10 cellular contexts compared by ENCODE assay signal in genomic region chr7:149144996-149145850, GRCh38. TPM values are rescaled to one million over a fixed set of nuclear protein-coding genes. Genes with fewer than 3 reads are reported as not detected.
DNase-seq lines count a peak whose midpoint lies in the region; ATAC-seq and TF ChIP-seq lines count a peak whose summit lies in the region.
"Had no signal": no experiment of that assay in that cellular context is flagged by ENCODE, and none has a peak within 500 bp of the region (broad histone marks: within the 10 kb centered on the region; RNA-seq: fewer than 3 reads in every experiment).

No MANE protein-coding gene starts in this region.

- no peaks in the 10 kb centered on the region for H3K9me2 ChIP-seq in PC-3 (replicated peaks; ENCODE audit: low read length)

- H3K27ac ChIP-seq in PC-3 (ENCODE audit: low read length) (peak overlapping the region; percentile 92), suprapubic skin (peak overlapping the region; percentile 95), brain microvascular endothelial cell (no peak overlapping the region)

- H3K9me3 ChIP-seq in PC-3 (ENCODE audit: low read length) (no peaks in the 10 kb centered on the region), suprapubic skin (no peaks in the 10 kb centered on the region)

- no peaks in the 10 kb centered on the region for H3K9me3 Mint-ChIP-seq in activated CD4-positive, alpha-beta T cell treated with anti-CD3 and anti-CD28 coated beads, Interleukin-2, amount 10 ng/mL, durations not matched to agents 7 days and 5 days

- TF ChIP-seq EP300 in suprapubic skin (IDR thresholded peaks at IDR 0.05): no peak

- H3K9ac ChIP-seq in PC-3 (ENCODE audit: low read length): peak overlapping the region; percentile 59

- H3K27ac Mint-ChIP-seq in activated CD4-positive, alpha-beta T cell treated with anti-CD3 and anti-CD28 coated beads, Interleukin-2, amount 10 ng/mL, durations not matched to agents 7 days and 5 days: peak overlapping the region; percentile 89

- H3K27me3 Mint-ChIP-seq in activated CD4-positive, alpha-beta T cell treated with anti-CD3 and anti-CD28 coated beads, Interleukin-2, amount 10 ng/mL, durations not matched to agents 7 days and 5 days: no peaks in the 10 kb centered on the region

- H3K36me3 ChIP-seq in PC-3 (ENCODE audit: low read depth, low read length): no peaks in the 10 kb centered on the region
- no peaks in the 10 kb centered on the region for H3K36me3 ChIP-seq in suprapubic skin
- H3K36me3 ChIP-seq in brain microvascular endothelial cell (replicated peaks): no peaks in the 10 kb centered on the region

- H4K20me1 ChIP-seq in PC-3 (ENCODE audit: low read length): no peaks in the 10 kb centered on the region

- no peak for DNase-seq in activated CD4-positive, alpha-beta T cell treated with anti-CD3 and anti-CD28 coated beads, Interleukin-2, amount 10 ng/mL, durations not matched to agents 7 days and 5 days
- no peak for DNase-seq in activated CD4-positive, alpha-beta T cell treated with anti-CD3 and anti-CD28 coated beads for 48 hours
- DNase-seq in PC-3 (peak; percentile 91), germinal center (ENCODE audit: low spot score) (peak; percentile 30), suprapubic skin (ENCODE audit: low spot score in 2 of 2) (no peak), brain microvascular endothelial cell (no peak)
- DNase-seq: NCI-H774, nucleus accumbens had no signal

- H3K4me3 ChIP-seq in PC-3 (ENCODE audit: low read length) (peak overlapping the region; percentile 62; the same call in 1 of the 2 replicates), suprapubic skin (no peak overlapping the region), brain microvascular endothelial cell (ENCODE audit: low read depth, low read length) (no peak overlapping the region)

- peaks cover 31% of the 10 kb centered on the region for H3K4me1 Mint-ChIP-seq in activated CD4-positive, alpha-beta T cell treated with anti-CD3 and anti-CD28 coated beads, Interleukin-2, amount 10 ng/mL, durations not matched to agents 7 days and 5 days

- H3K79me2 ChIP-seq in PC-3 (ENCODE audit: low read length): peaks cover 29% of the 10 kb centered on the region

- no peak overlapping the region for H2AFZ ChIP-seq in PC-3 (ENCODE audit: low read length)

- intact Hi-C loops in PC-3 (cut with micrococcal nuclease): loop anchor here (2.0 kb wide), 2 partner anchors 54 to 88 kb away; partner anchors contain the start of gene ZNF786

- H3F3A ChIP-seq in PC-3 (ENCODE audit: low read length, unreplicated experiment): peaks cover 13% of the 10 kb centered on the region

- peak overlapping the region; percentile 91 for H3K4me2 ChIP-seq in PC-3 (ENCODE audit: low read length)

- peak overlapping the region; percentile 87 for H3K4me3 Mint-ChIP-seq in activated CD4-positive, alpha-beta T cell treated with anti-CD3 and anti-CD28 coated beads, Interleukin-2, amount 10 ng/mL, durations not matched to agents 7 days and 5 days

- WGBS in suprapubic skin: 48% methylated on average over 8 of the region's 8 CpGs

- no TSS peak for BruUV-seq in PC-3 (replicated peaks; lab: Mats Ljungman, UMichigan)

- no peaks in the 10 kb centered on the region for H3K27me3 ChIP-seq in PC-3 (ENCODE audit: low read length)
- H3K27me3 ChIP-seq in suprapubic skin: no peaks in the 10 kb centered on the region
- H3K27me3 ChIP-seq in brain microvascular endothelial cell (replicated peaks): no peaks in the 10 kb centered on the region

- TF ChIP-seq POLR2A in suprapubic skin (IDR thresholded peaks at IDR 0.05): no peak

- peaks cover 10% of the 10 kb centered on the region for H3K36me3 Mint-ChIP-seq in activated CD4-positive, alpha-beta T cell treated with anti-CD3 and anti-CD28 coated beads, Interleukin-2, amount 10 ng/mL, durations not matched to agents 7 days and 5 days (ENCODE audit: low read depth)

- POLR2A ChIA-PET in activated CD4-positive, alpha-beta T cell treated with anti-CD3 and anti-CD28 coated beads, Interleukin-2, amount 10 ng/mL, durations not matched to agents 7 days and 5 days (lab: Charles Lee): no interaction called here
- POLR2A ChIA-PET in PC-3 (lab: Charles Lee; ENCODE audit: unreplicated experiment): no interaction called here

- ATAC-seq in PC-3: peak; percentile 32
- ATAC-seq in activated CD4-positive, CD25-positive, alpha-beta regulatory T cell treated with anti-CD3 and anti-CD28 coated beads, Interleukin-2, amount 50 U/mL, for 24 hours: no peak
- ATAC-seq in GM21526 (IDR thresholded peaks at IDR 0.05; ENCODE audit: low FRiP score, unreplicated experiment): no peak

- H3K4me1 ChIP-seq in PC-3 (ENCODE audit: insufficient read depth, low read length) (peaks cover 35% of the 10 kb centered on the region), suprapubic skin (peaks cover 42% of the 10 kb centered on the region)

- in situ Hi-C loops in brain microvascular endothelial cell (cut with HindIII; ENCODE audit: low pct_ligation_motif_present, low sequenced_read_pairs): no loop called here

- CTCF ChIA-PET in activated CD4-positive, alpha-beta T cell treated with anti-CD3 and anti-CD28 coated beads, Interleukin-2, amount 10 ng/mL, durations not matched to agents 7 days and 5 days (lab: Charles Lee): interaction anchor here (1.6 to 3.8 kb wide), 4 partner anchors 8 to 87 kb away, joined by 4 to 40 read pairs (median 22); partner anchors contain the start of gene ZNF425
- CTCF ChIA-PET in PC-3 (lab: Charles Lee): no interaction called here

- no peak for TF ChIP-seq CTCF in PC-3 (conservative IDR thresholded peaks at IDR 0.05; ENCODE audit: low read depth, low read length)
- no peak for TF ChIP-seq CTCF in suprapubic skin (IDR thresholded peaks at IDR 0.05)
- no peak for TF ChIP-seq CTCF in brain microvascular endothelial cell (IDR thresholded peaks at IDR 0.05; ENCODE audit: low read depth, low read length, missing control alignments)

RNA-seq across cellular contexts. Expression of gene ZNF398, which starts 2.0 kb away (rescaled TPM):
- 10 to 100 TPM; 15.3 to 17.1 TPM for total RNA-seq in activated CD4-positive, alpha-beta T cell treated with anti-CD3 and anti-CD28 coated beads, Interleukin-2, amount 10 ng/mL, durations not matched to agents 7 days and 5 days
- total RNA-seq in PC-3 (2014; rRNA removed) (8.2 and 9.1 TPM in 2 replicates), suprapubic skin (10 to 100 TPM; 25.7 to 50.4 (median 33.9) TPM)

RNA-seq across cellular contexts. Expression of gene ZNF425, which starts 19.1 kb away (rescaled TPM):
- total RNA-seq in activated CD4-positive, alpha-beta T cell treated with anti-CD3 and anti-CD28 coated beads, Interleukin-2, amount 10 ng/mL, durations not matched to agents 7 days and 5 days: 1 to 10 TPM in 1 of 2 experiments, under 1 TPM in 1; 0.67 to 1.0 TPM
- 1.6 and 2.0 TPM in 2 replicates for total RNA-seq in PC-3 (2014; rRNA removed)
- 1 to 10 TPM; 2.6 to 5.9 (median 3.7) TPM for total RNA-seq in suprapubic skin

RNA-seq across cellular contexts. Expression of gene ZNF282, which starts 50.1 kb away (rescaled TPM):
- 10 to 100 TPM; 28.2 to 29.4 TPM for total RNA-seq in activated CD4-positive, alpha-beta T cell treated with anti-CD3 and anti-CD28 coated beads, Interleukin-2, amount 10 ng/mL, durations not matched to agents 7 days and 5 days
- total RNA-seq in PC-3 (2014; rRNA removed) (31.4 and 39.7 TPM in 2 replicates), suprapubic skin (10 to 100 TPM; 20.6 to 47.5 (median 29.8) TPM)

RNA-seq across cellular contexts. Expression of gene ZNF786, which starts 54.7 kb away (rescaled TPM):
- total RNA-seq in activated CD4-positive, alpha-beta T cell treated with anti-CD3 and anti-CD28 coated beads, Interleukin-2, amount 10 ng/mL, durations not matched to agents 7 days and 5 days: 1 to 10 TPM; 7.7 to 8.1 TPM
- total RNA-seq in PC-3 (2014; rRNA removed): 4.2 and 6.3 TPM in 2 replicates
- 10 to 100 TPM in 2 of 4 donors, 1 to 10 TPM in 2; 6.8 to 11.8 (median 10.3) TPM for total RNA-seq in suprapubic skin

Comparison
In these comparisons a context has a peak if more than half of its experiments do, and no peak if none do; other contexts are left out.
1. DNase-seq: peak in PC-3 (single experiment) and germinal center (single experiment); none in activated CD4-positive, alpha-beta T cell treated with anti-CD3 and anti-CD28 coated beads, Interleukin-2, amount 10 ng/mL, durations not matched to agents 7 days and 5 days (single experiment), activated CD4-positive, alpha-beta T cell treated with anti-CD3 and anti-CD28 coated beads for 48 hours (single experiment), suprapubic skin (0 of 2) and brain microvascular endothelial cell (single experiment).